Comparison of ENCODE assay signal across 8 cellular contexts in genomic region chr6:27836783-27837635, GRCh38.
DNase-seq lines count a peak whose midpoint lies in the region; ATAC-seq, FAIRE-seq and TF ChIP-seq lines count a peak whose summit lies in the region.

No MANE protein-coding gene starts in this region.

- no peak overlapping the region for H3K4me3 Mint-ChIP-seq in CD8-positive, alpha-beta memory T cell
- no peak overlapping the region for H3K4me3 Mint-ChIP-seq in natural killer cell

- no peaks in the 10 kb centered on the region for H3K9me3 ChIP-seq in CD8-positive, alpha-beta memory T cell (ENCODE audit: low read length)
- H3K9me3 ChIP-seq in OCI-LY3 (ENCODE audit: insufficient read depth, low read length): peaks cover 13% of the 10 kb centered on the region; the same call in 1 of the 2 replicates

- no peaks in the 10 kb centered on the region for H3K27me3 ChIP-seq in CD8-positive, alpha-beta memory T cell (ENCODE audit: insufficient read depth, low read length, poor library complexity, severe bottlenecking)
- H3K27me3 ChIP-seq in OCI-LY3 (ENCODE audit: low read depth, low read length): no peaks in the 10 kb centered on the region

- H3K4me1 Mint-ChIP-seq in CD8-positive, alpha-beta memory T cell: peaks cover 13 to 23% (median 19%) of the 10 kb centered on the region in 3 donors
- H3K4me1 Mint-ChIP-seq in natural killer cell: peaks cover 6 to 7% of the 10 kb centered on the region in 2 donors

- peaks cover 0 to 3% (median 1%) of the 10 kb centered on the region in 3 donors for H3K36me3 Mint-ChIP-seq in CD8-positive, alpha-beta memory T cell
- no peaks in the 10 kb centered on the region for H3K36me3 Mint-ChIP-seq in natural killer cell

- H2AFZ ChIP-seq in OCI-LY3 (ENCODE audit: low read depth, low read length): peak overlapping the region; percentile 79

- intact Hi-C loops in natural killer cell (cut with micrococcal nuclease): loop anchor here (1.0 to 10.0 kb wide), 7 partner anchors 35 to 1812 kb away; a partner anchor contains a TSS

- H3K79me2 ChIP-seq in OCI-LY3 (ENCODE audit: low read length): no peaks in the 10 kb centered on the region

- H3K4me1 ChIP-seq in CD8-positive, alpha-beta memory T cell (ENCODE audit: insufficient read depth, low read length): peaks cover 30% of the 10 kb centered on the region
- peaks cover 23% of the 10 kb centered on the region for H3K4me1 ChIP-seq in OCI-LY3 (ENCODE audit: low read length)

- peak overlapping the region; percentile 84 for H3K9ac ChIP-seq in OCI-LY3 (ENCODE audit: low read length)

- H3K36me3 ChIP-seq in CD8-positive, alpha-beta memory T cell (ENCODE audit: insufficient read depth, low read length): no peaks in the 10 kb centered on the region
- no peaks in the 10 kb centered on the region for H3K36me3 ChIP-seq in OCI-LY3 (replicated peaks; ENCODE audit: low read depth, low read length)

- H4K20me1 ChIP-seq in OCI-LY3 (ENCODE audit: insufficient read depth, low read length): no peaks in the 10 kb centered on the region

- peak; percentile 45 to 79 (median 72) for DNase-seq in CD8-positive, alpha-beta memory T cell
- peak; percentile 60 for DNase-seq in KG1 (lab: John Stamatoyannopoulos, UW)
- peak; percentile 70 to 72 for DNase-seq in activated T-cell treated with anti-CD3 and anti-CD28 coated beads, Interleukin-2, amount 50 U/mL, for 48 hours
- DNase-seq in fibroblast of the aortic adventitia (ENCODE audit: low read depth): peak; percentile 90
- DNase-seq in natural killer cell: peak; percentile 63
- peak; percentile 18 for DNase-seq in urothelium cell line (ENCODE audit: low spot score)

- H3K9me3 Mint-ChIP-seq in CD8-positive, alpha-beta memory T cell: no peaks in the 10 kb centered on the region
- no peaks in the 10 kb centered on the region for H3K9me3 Mint-ChIP-seq in natural killer cell

- H3K27ac Mint-ChIP-seq in CD8-positive, alpha-beta memory T cell: no peak overlapping the region
- no peak overlapping the region for H3K27ac Mint-ChIP-seq in natural killer cell

- POLR2A ChIA-PET in CD8-positive, alpha-beta memory T cell (lab: Charles Lee): interaction anchor here (0.5 to 6.6 kb wide), 31 partner anchors 13 to 1816 kb away, joined by 3 to 245 read pairs (median 6); partner anchors contain the start of genes ZNF184 and ZSCAN31

- TF ChIP-seq CTCF in OCI-LY3 (IDR thresholded peaks at IDR 0.05; ENCODE audit: low read depth, low read length) (no peak), fibroblast of the aortic adventitia (IDR thresholded peaks at IDR 0.05; ENCODE audit: insufficient read depth, low read length) (no peak), natural killer cell (IDR thresholded peaks at IDR 0.05) (no peak)

- peaks cover 5 to 13% of the 10 kb centered on the region in 2 donors for H3K27me3 Mint-ChIP-seq in CD8-positive, alpha-beta memory T cell
- no peaks in the 10 kb centered on the region for H3K27me3 Mint-ChIP-seq in natural killer cell (ENCODE audit: low read depth in 2 of 2)

- peak overlapping the region; percentile 99 for H3K27ac ChIP-seq in CD8-positive, alpha-beta memory T cell (ENCODE audit: low read depth, low read length)
- peak overlapping the region; percentile 95 for H3K27ac ChIP-seq in OCI-LY3 (ENCODE audit: low read length)

- H3K4me3 ChIP-seq in CD8-positive, alpha-beta memory T cell (ENCODE audit: low read length): peak overlapping the region; percentile 71
- H3K4me3 ChIP-seq in OCI-LY3 (ENCODE audit: low read length) (peak overlapping the region; percentile 77), fibroblast of the aortic adventitia (ENCODE audit: low read depth, low read length) (peak overlapping the region; percentile 80)

- H3K4me2 ChIP-seq in OCI-LY3 (ENCODE audit: low read length): peak overlapping the region; percentile 70

- FAIRE-seq in urothelium cell line (lab: Jason Lieb, UNC): no peak

- ATAC-seq in GM19463 (IDR thresholded peaks at IDR 0.05; ENCODE audit: unreplicated experiment) (peak; percentile 36), natural killer cell (peak; percentile 48 to 60 (median 60))

- CTCF ChIA-PET in CD8-positive, alpha-beta memory T cell (lab: Charles Lee): interaction anchor here (0.9 to 7.9 kb wide), 19 partner anchors 12 to 1816 kb away, joined by 3 to 168 read pairs (median 5); partner anchors contain the start of gene ZNF184

Comparison
In these comparisons a context has a peak if more than half of its experiments do, and no peak if none do; other contexts are left out.
1. Peak in every context shown above with its lines: DNase-seq, ATAC-seq, H3K4me3 ChIP-seq and H3K27ac ChIP-seq.
2. DNase-seq: peak in every context shown above with its lines; median percentile 90 in fibroblast of the aortic adventitia; 72 in CD8-positive, alpha-beta memory T cell; 71 in activated T-cell treated with anti-CD3 and anti-CD28 coated beads, Interleukin-2, amount 50 U/mL, for 48 hours; 63 in natural killer cell; 60 in KG1; 18 in urothelium cell line.